7 cellular contexts compared by ENCODE assay signal in genomic region chr22:30310881-30311771, GRCh38. TPM values are rescaled to one million over a fixed set of nuclear protein-coding genes. Genes with fewer than 3 reads are reported as not detected.
DNase-seq lines count a peak whose midpoint lies in the region; TF ChIP-seq lines count a peak whose summit lies in the region.

No MANE protein-coding gene starts in this region.

- no peak for TF ChIP-seq EP300 in suprapubic skin (IDR thresholded peaks at IDR 0.05)

- TF ChIP-seq POLR2A in suprapubic skin (IDR thresholded peaks at IDR 0.05), result no peak

- whole genome bisulfite sequencing in suprapubic skin, result 53% methylated on average over 8 of the region's 8 CpGs

- intact Hi-C loops in posterior cingulate gyrus (cut with DNase I), result no loop called here

- TF ChIP-seq CTCF in HL-60 (IDR thresholded peaks at IDR 0.05; ENCODE audit: insufficient read depth, low read length) (no peak), suprapubic skin (IDR thresholded peaks at IDR 0.05) (no peak)

- DNase-seq in HL-60 (ENCODE audit: low read depth in 1 of 2, low spot score in 1 of 2), result no peak
- DNase-seq in amniotic epithelial cell (ENCODE audit: low read depth), result peak; percentile 88
- DNase-seq in kidney tubule cell (ENCODE audit: low spot score), result peak; percentile 94
- DNase-seq in suprapubic skin (ENCODE audit: low spot score in 2 of 2), result peak in 1 of 2 donors; percentile 81
- DNase-seq in NCI-H1694 treated with DMSO at 0.1 percent for 48 hours (lab: John Stamatoyannopoulos, UW), result no peak
- DNase-seq in posterior cingulate gyrus, result no peak
- no peak for DNase-seq in NCI-H146 (lab: John Stamatoyannopoulos, UW)

- peaks cover 3% of the 10 kb centered on the region for H3K36me3 ChIP-seq in suprapubic skin

- peaks cover 98% of the 10 kb centered on the region for H3K4me1 ChIP-seq in suprapubic skin

- H3K27me3 ChIP-seq in HL-60 (ENCODE audit: insufficient read depth, poor library complexity, severe bottlenecking), result no peaks in the 10 kb centered on the region
- no peaks in the 10 kb centered on the region for H3K27me3 ChIP-seq in suprapubic skin

- H3K27ac ChIP-seq in HL-60 (replicated peaks), result 0 out of 2 replicates have a peak overlapping the region, but pooled peaks have one; percentile 10
- peak overlapping the region; percentile 87 for H3K27ac ChIP-seq in suprapubic skin

- H3K4me3 ChIP-seq in HL-60 (replicated peaks; ENCODE audit: insufficient read depth, low read length), result no peak overlapping the region
- H3K4me3 ChIP-seq in suprapubic skin, result peak overlapping the region; percentile 8

- no peaks in the 10 kb centered on the region for H3K9me3 ChIP-seq in suprapubic skin

RNA-seq across cellular contexts. Expression of gene TBC1D10A, which starts 15.6 kb away (rescaled TPM):
- 10 to 100 TPM; 38.3 to 49.2 (median 43.0) TPM for total RNA-seq in suprapubic skin

RNA-seq across cellular contexts. Expression of gene CASTOR1, which starts 21.8 kb away (rescaled TPM):
- 10 to 100 TPM; 16.3 to 22.8 (median 20.6) TPM for total RNA-seq in suprapubic skin

RNA-seq across cellular contexts. Expression of gene OSM, which starts 44.5 kb away (rescaled TPM):
- total RNA-seq in suprapubic skin, result under 1 TPM in 1 of 4 donors, not detected in 3; 0.34 TPM

RNA-seq across cellular contexts. Expression of gene SF3A1, which starts 45.6 kb away (rescaled TPM):
- 100 to 1,000 TPM; 112 to 208 (median 152) TPM for total RNA-seq in suprapubic skin

RNA-seq across cellular contexts. Expression of gene CCDC157, which starts 45.7 kb away (rescaled TPM):
- total RNA-seq in suprapubic skin, result 1 to 10 TPM; 2.2 to 4.7 (median 3.1) TPM

Comparison
In these comparisons a context has a peak if more than half of its experiments do, and no peak if none do; other contexts are left out.
1. DNase-seq: peak in amniotic epithelial cell (single experiment) and kidney tubule cell (single experiment); none in HL-60 (0 of 2), NCI-H1694 treated with DMSO at 0.1 percent for 48 hours (single experiment), posterior cingulate gyrus (0 of 10) and NCI-H146 (single experiment).